In the genomic region with DNA sequence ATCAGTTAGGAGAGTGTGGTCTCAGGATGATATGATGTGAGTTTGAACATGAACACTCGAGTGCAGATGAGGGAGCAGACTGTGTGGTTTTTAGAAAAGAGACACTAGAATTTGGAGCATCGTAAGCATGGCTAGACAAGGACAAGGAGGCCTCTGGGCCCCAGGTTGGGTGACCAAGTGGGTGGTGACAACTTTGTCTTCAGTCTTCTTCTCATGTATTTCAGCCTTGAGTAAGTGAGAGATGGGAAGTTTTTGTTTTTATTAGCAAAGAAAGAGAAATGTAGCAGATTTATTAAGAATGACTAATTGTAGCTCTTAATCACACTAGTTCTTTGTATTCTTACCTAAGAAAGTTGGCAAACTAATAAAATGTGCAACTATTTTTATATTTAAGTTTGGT, we compare ENCODE assay signal across 21 cellular contexts. TPM values are rescaled to one million over a fixed set of nuclear protein-coding genes. Genes with fewer than 3 reads are reported as not detected.
A peak's percentile ranks its signal among the peaks of the same experiment; 100 is the strongest.
DNase-seq lines count a peak whose midpoint lies in the region; ATAC-seq and TF ChIP-seq lines count a peak whose summit lies in the region.
"Had no signal": no experiment of that assay in that cellular context is flagged by ENCODE, and none has a peak within 500 bp of the region (broad histone marks: within the 10 kb centered on the region; RNA-seq: fewer than 3 reads in every experiment).

No MANE protein-coding gene starts in this region.

- H3K27me3 Mint-ChIP-seq in CD4-positive, alpha-beta memory T cell: no peaks in the 10 kb centered on the region
- no peaks in the 10 kb centered on the region for H3K27me3 Mint-ChIP-seq in WTC11 (ENCODE audit: low read depth)
- H3K27me3 Mint-ChIP-seq: activated CD4-positive, alpha-beta T cell treated with anti-CD3 and anti-CD28 coated beads, Interleukin-2, amount 10 ng/mL, durations not matched to agents 24 days and 14 days; naive B cell had no signal

- TF ChIP-seq CTCF in WTC11 (IDR thresholded peaks at IDR 0.05) (no peak), fibroblast of lung (conservative IDR thresholded peaks at IDR 0.05 in 1 of 2, IDR thresholded peaks at IDR 0.05 in 1 of 2; ENCODE audit: low read depth in 1 of 2, low read length in 2 of 2) (no peak)

- H4K20me1 ChIP-seq in fibroblast of lung (ENCODE audit: control insufficient read depth, extremely low read depth, insufficient read depth, low read length): no peaks in the 10 kb centered on the region

- POLR2A ChIA-PET in CD4-positive, alpha-beta memory T cell (lab: Charles Lee; ENCODE audit: partially characterized antibody): interaction anchor here (1.9 to 5.5 kb wide), 3 partner anchors 10 to 46 kb away, joined by 5 to 49 read pairs (median 13); a partner anchor contains a TSS
- POLR2A ChIA-PET in WTC11 (lab: Charles Lee): no interaction called here

- peaks cover 74 to 93% (median 81%) of the 10 kb centered on the region in 4 donors for H3K4me1 Mint-ChIP-seq in CD4-positive, alpha-beta memory T cell
- peaks cover 23% of the 10 kb centered on the region for H3K4me1 Mint-ChIP-seq in WTC11

- H3K4me1 ChIP-seq in CD4-positive, alpha-beta memory T cell (ENCODE audit: insufficient read depth, low read length): peaks cover 94% of the 10 kb centered on the region
- H3K4me1 ChIP-seq in fibroblast of lung (ENCODE audit: control insufficient read depth, extremely low read depth, insufficient read depth, low read length) (peaks cover 24% of the 10 kb centered on the region), rectal smooth muscle tissue (ENCODE audit: control insufficient read depth, insufficient read depth, low read length) (peaks cover 45% of the 10 kb centered on the region)

- no peaks in the 10 kb centered on the region for H3K9me3 Mint-ChIP-seq in CD4-positive, alpha-beta memory T cell
- no peaks in the 10 kb centered on the region for H3K9me3 Mint-ChIP-seq in WTC11
- H3K9me3 Mint-ChIP-seq: activated CD4-positive, alpha-beta T cell treated with anti-CD3 and anti-CD28 coated beads, Interleukin-2, amount 10 ng/mL, durations not matched to agents 24 days and 14 days; activated naive CD4-positive, alpha-beta T cell treated with anti-CD3 and anti-CD28 coated beads, Interleukin-2, amount 50 U/mL, for 72 hours; naive B cell had no signal

- peak overlapping the region in 5 of 7 donors; percentile 30 to 83 (median 47) for H3K27ac Mint-ChIP-seq in CD4-positive, alpha-beta memory T cell
- H3K27ac Mint-ChIP-seq in WTC11: peak overlapping the region; percentile 0
- H3K27ac Mint-ChIP-seq: activated CD4-positive, alpha-beta T cell treated with anti-CD3 and anti-CD28 coated beads, Interleukin-2, amount 10 ng/mL, durations not matched to agents 24 days and 14 days had no signal

- CTCF ChIA-PET in CD4-positive, alpha-beta memory T cell (lab: Charles Lee; ENCODE audit: partially characterized antibody): interaction anchor here (0.9 to 4.4 kb wide), 5 partner anchors 9 to 47 kb away, joined by 3 to 26 read pairs (median 15); a partner anchor contains a TSS
- CTCF ChIA-PET in WTC11 (lab: Charles Lee): interaction anchor here (1.0 to 1.6 kb wide), 5 partner anchors 9 to 300 kb away, joined by 3 to 8 read pairs (median 3); no protein-coding TSS in a partner anchor

- H3K36me3 ChIP-seq in CD4-positive, alpha-beta memory T cell (ENCODE audit: insufficient read depth, low read length): no peaks in the 10 kb centered on the region
- H3K36me3 ChIP-seq in fibroblast of lung (ENCODE audit: control insufficient read depth, insufficient read depth, low read length) (no peaks in the 10 kb centered on the region), rectal smooth muscle tissue (ENCODE audit: control insufficient read depth, insufficient read depth, low read length) (no peaks in the 10 kb centered on the region)

- no peak overlapping the region for H3K27ac ChIP-seq in CD4-positive, alpha-beta memory T cell (ENCODE audit: low read depth, low read length)
- peak overlapping the region; percentile 14 for H3K27ac ChIP-seq in fibroblast of lung (ENCODE audit: insufficient read depth, low read length)
- H3K27ac ChIP-seq in rectal smooth muscle tissue (ENCODE audit: low read depth, low read length): peak overlapping the region; percentile 52

- ATAC-seq in WTC11 (no peak), HG02588 (IDR thresholded peaks at IDR 0.05; ENCODE audit: unreplicated experiment) (no peak), GM18873 (IDR thresholded peaks at IDR 0.05; ENCODE audit: low FRiP score, unreplicated experiment) (no peak), GM18498 (IDR thresholded peaks at IDR 0.05; ENCODE audit: unreplicated experiment) (no peak)
- ATAC-seq: activated naive CD4-positive, alpha-beta T cell treated with anti-CD3 and anti-CD28 coated beads, Interleukin-2, amount 50 U/mL, for 72 hours had no signal

- no peaks in the 10 kb centered on the region for H3K9me3 ChIP-seq in CD4-positive, alpha-beta memory T cell (ENCODE audit: control insufficient read depth in 1 of 2, low read length in 2 of 2)
- no peaks in the 10 kb centered on the region for H3K9me3 ChIP-seq in fibroblast of lung (ENCODE audit: control insufficient read depth, insufficient read depth, low read depth, low read length)

- intact Hi-C loops in CD4-positive, alpha-beta memory T cell (cut with micrococcal nuclease): loop anchor here (1.0 kb wide), 1 partner anchor 15 kb away; no protein-coding TSS in a partner anchor

- H3K4me3 Mint-ChIP-seq in CD4-positive, alpha-beta memory T cell: peak overlapping the region in 5 of 8 donors; percentile 10 to 41 (median 25)
- no peak overlapping the region for H3K4me3 Mint-ChIP-seq in WTC11
- H3K4me3 Mint-ChIP-seq: activated CD4-positive, alpha-beta T cell treated with anti-CD3 and anti-CD28 coated beads, Interleukin-2, amount 10 ng/mL, durations not matched to agents 24 days and 14 days had no signal

- no peaks in the 10 kb centered on the region for H3K27me3 ChIP-seq in CD4-positive, alpha-beta memory T cell (ENCODE audit: insufficient read depth, low read length)
- no peaks in the 10 kb centered on the region for H3K27me3 ChIP-seq in fibroblast of lung (ENCODE audit: control insufficient read depth, insufficient read depth, low read length)
- no peaks in the 10 kb centered on the region for H3K27me3 ChIP-seq in rectal smooth muscle tissue (ENCODE audit: control insufficient read depth, insufficient read depth, low read length)

- H3K4me2 ChIP-seq in fibroblast of lung (ENCODE audit: extremely low read depth, insufficient read depth, low read length): peak overlapping the region; percentile 16

- peaks cover 42% of the 10 kb centered on the region for H3K79me2 ChIP-seq in fibroblast of lung (ENCODE audit: control insufficient read depth, insufficient read depth, low read length)

- H3K36me3 Mint-ChIP-seq in CD4-positive, alpha-beta memory T cell: peaks cover 0 to 6% of the 10 kb centered on the region in 2 donors
- no peaks in the 10 kb centered on the region for H3K36me3 Mint-ChIP-seq in WTC11
- H3K36me3 Mint-ChIP-seq: activated naive CD4-positive, alpha-beta T cell treated with anti-CD3 and anti-CD28 coated beads, Interleukin-2, amount 50 U/mL, for 72 hours; naive B cell had no signal

- no peak overlapping the region for H3K4me3 ChIP-seq in CD4-positive, alpha-beta memory T cell (ENCODE audit: low read length in 2 of 2)
- H3K4me3 ChIP-seq in fibroblast of lung (replicated peaks in 1 of 4; ENCODE audit: control extremely low read depth in 1 of 4, insufficient read depth in 1 of 4, low read depth in 3 of 4, low read length in 4 of 4): no peak overlapping the region
- no peak overlapping the region for H3K4me3 ChIP-seq in rectal smooth muscle tissue (ENCODE audit: low read length)

- H2AFZ ChIP-seq in fibroblast of lung (ENCODE audit: low read length): no peak overlapping the region

- no peak overlapping the region for H3K9ac ChIP-seq in fibroblast of lung (ENCODE audit: insufficient read depth, low read length)
- no peak overlapping the region for H3K9ac ChIP-seq in rectal smooth muscle tissue (ENCODE audit: low read length)

- DNase-seq in CD4-positive, alpha-beta memory T cell: no peak
- no peak for DNase-seq in WTC11 (ENCODE audit: low spot score)
- no peak for DNase-seq in fibroblast of lung (ENCODE audit: low read depth in 2 of 2)
- DNase-seq in foreskin melanocyte: no peak
- DNase-seq: activated CD4-positive, alpha-beta T cell treated with anti-CD3 and anti-CD28 coated beads, Interleukin-2, amount 10 ng/mL, durations not matched to agents 24 days and 14 days; activated CD8-positive, alpha-beta memory T cell treated with anti-CD3 and anti-CD28 coated beads, Interleukin-2, amount 50 U/mL, for 48 hours; caudate nucleus; DMS153; effector memory CD4-positive, alpha-beta T cell; HCEC 1CT; MM.1S; naive B cell; NCI-H187 treated with DMSO at 0.1 percent for 48 hours; NCI-H446 treated with DMSO at 0.1 percent for 48 hours; SHP77 treated with DMSO at 0.1 percent for 48 hours; T1000 had no signal

TF ChIP-seq in WTC11, 78 proteins besides CTCF, POLR2A, EP300 and RAD21 (continues in another document):
- TF ChIP-seq PRRX2 (CRISPR knock-in tag; IDR thresholded peaks at IDR 0.05) (no peak), SMAD4 (CRISPR knock-in tag; IDR thresholded peaks at IDR 0.05) (no peak)
- TF ChIP-seq, protein P1, sequence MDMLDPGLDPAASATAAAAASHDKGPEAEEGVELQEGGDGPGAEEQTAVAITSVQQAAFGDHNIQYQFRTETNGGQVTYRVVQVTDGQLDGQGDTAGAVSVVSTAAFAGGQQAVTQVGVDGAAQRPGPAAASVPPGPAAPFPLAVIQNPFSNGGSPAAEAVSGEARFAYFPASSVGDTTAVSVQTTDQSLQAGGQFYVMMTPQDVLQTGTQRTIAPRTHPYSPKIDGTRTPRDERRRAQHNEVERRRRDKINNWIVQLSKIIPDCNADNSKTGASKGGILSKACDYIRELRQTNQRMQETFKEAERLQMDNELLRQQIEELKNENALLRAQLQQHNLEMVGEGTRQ (CRISPR knock-in tag; IDR thresholded peaks at IDR 0.05): no peak
- TF ChIP-seq, protein P2, sequence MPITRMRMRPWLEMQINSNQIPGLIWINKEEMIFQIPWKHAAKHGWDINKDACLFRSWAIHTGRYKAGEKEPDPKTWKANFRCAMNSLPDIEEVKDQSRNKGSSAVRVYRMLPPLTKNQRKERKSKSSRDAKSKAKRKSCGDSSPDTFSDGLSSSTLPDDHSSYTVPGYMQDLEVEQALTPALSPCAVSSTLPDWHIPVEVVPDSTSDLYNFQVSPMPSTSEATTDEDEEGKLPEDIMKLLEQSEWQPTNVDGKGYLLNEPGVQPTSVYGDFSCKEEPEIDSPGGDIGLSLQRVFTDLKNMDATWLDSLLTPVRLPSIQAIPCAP (CRISPR knock-in tag; IDR thresholded peaks at IDR 0.05): no peak

RNA-seq across cellular contexts. Expression of a gene that starts 16.3 kb away (rescaled TPM):
- 100 to 1,000 TPM; 109 to 125 TPM for total RNA-seq in CD4-positive, alpha-beta memory T cell
- 100 to 1,000 TPM; 183 to 248 TPM for polyA plus RNA-seq in CD4-positive, alpha-beta memory T cell
- 48.5 to 49.9 TPM (median 49.5 TPM) in 3 replicates for total RNA-seq in WTC11 (2021)
- 15.4 and 17.7 TPM in 2 replicates for total RNA-seq in fibroblast of lung
- polyA plus RNA-seq in fibroblast of lung: 28.6 and 64.1 TPM in 2 replicates
- 15.7 and 35.1 TPM in 2 replicates for polyA plus RNA-seq in fibroblast of lung (2012)
- 19.3 and 74.3 TPM in 2 replicates for polyA minus RNA-seq in fibroblast of lung (ENCODE audit: low replicate concordance)
